ENCODE assay signal across 2 cellular contexts in the genomic region with DNA sequence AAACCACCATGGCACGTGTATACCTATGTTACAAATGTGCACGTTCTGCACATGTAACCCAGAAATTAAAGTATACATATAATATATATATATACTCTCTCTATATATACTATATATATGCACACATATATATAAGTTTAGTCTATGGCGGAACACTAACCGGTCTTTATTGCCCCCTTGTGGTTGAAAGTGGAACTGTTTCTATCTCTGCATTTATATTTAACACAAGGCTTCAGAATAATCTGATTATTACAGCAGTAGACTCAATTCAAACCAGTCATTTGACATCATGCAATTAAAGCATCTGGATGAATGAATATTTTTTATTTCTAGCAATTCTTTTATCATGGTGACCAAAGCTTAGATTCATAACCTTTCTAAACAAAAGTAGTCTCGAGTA.
TF ChIP-seq lines count a peak whose summit lies in the region.

No MANE protein-coding gene starts in this region.

TF ChIP-seq in K562, 482 proteins besides CTCF, POLR2A, EP300 and RAD21 (continued from another document):
- TF ChIP-seq, protein P1, sequence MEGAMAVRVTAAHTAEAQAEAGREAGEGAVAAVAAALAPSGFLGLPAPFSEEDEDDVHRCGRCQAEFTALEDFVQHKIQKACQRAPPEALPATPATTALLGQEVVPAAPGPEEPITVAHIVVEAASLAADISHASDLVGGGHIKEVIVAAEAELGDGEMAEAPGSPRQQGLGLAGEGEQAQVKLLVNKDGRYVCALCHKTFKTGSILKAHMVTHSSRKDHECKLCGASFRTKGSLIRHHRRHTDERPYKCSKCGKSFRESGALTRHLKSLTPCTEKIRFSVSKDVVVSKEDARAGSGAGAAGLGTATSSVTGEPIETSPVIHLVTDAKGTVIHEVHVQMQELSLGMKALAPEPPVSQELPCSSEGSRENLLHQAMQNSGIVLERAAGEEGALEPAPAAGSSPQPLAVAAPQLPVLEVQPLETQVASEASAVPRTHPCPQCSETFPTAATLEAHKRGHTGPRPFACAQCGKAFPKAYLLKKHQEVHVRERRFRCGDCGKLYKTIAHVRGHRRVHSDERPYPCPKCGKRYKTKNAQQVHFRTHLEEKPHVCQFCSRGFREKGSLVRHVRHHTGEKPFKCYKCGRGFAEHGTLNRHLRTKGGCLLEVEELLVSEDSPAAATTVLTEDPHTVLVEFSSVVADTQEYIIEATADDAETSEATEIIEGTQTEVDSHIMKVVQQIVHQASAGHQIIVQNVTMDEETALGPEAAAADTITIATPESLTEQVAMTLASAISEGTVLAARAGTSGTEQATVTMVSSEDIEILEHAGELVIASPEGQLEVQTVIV (CRISPR knock-in tag; IDR thresholded peaks at IDR 0.05; ENCODE audit: borderline replicate concordance), result no peak
- TF ChIP-seq ZNF140 (CRISPR knock-in tag; IDR thresholded peaks at IDR 0.05) (no peak), ZNF12 (CRISPR knock-in tag; IDR thresholded peaks at IDR 0.05) (no peak), ZNF232 (CRISPR knock-in tag; IDR thresholded peaks at IDR 0.05) (peak; percentile 97)
- TF ChIP-seq, protein P2, sequence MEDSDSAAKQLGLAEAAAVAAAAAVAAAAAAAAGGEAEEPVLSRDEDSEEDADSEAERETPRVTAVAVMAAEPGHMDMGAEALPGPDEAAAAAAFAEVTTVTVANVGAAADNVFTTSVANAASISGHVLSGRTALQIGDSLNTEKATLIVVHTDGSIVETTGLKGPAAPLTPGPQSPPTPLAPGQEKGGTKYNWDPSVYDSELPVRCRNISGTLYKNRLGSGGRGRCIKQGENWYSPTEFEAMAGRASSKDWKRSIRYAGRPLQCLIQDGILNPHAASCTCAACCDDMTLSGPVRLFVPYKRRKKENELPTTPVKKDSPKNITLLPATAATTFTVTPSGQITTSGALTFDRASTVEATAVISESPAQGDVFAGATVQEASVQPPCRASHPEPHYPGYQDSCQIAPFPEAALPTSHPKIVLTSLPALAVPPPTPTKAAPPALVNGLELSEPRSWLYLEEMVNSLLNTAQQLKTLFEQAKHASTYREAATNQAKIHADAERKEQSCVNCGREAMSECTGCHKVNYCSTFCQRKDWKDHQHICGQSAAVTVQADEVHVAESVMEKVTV (CRISPR knock-in tag; IDR thresholded peaks at IDR 0.05), result 0 out of 2 replicates have a peak, but pooled peaks have one; percentile 18

TF ChIP-seq in liver, 16 proteins besides CTCF, POLR2A, EP300 and RAD21 (continued from another document):
- TF ChIP-seq, protein P3, sequence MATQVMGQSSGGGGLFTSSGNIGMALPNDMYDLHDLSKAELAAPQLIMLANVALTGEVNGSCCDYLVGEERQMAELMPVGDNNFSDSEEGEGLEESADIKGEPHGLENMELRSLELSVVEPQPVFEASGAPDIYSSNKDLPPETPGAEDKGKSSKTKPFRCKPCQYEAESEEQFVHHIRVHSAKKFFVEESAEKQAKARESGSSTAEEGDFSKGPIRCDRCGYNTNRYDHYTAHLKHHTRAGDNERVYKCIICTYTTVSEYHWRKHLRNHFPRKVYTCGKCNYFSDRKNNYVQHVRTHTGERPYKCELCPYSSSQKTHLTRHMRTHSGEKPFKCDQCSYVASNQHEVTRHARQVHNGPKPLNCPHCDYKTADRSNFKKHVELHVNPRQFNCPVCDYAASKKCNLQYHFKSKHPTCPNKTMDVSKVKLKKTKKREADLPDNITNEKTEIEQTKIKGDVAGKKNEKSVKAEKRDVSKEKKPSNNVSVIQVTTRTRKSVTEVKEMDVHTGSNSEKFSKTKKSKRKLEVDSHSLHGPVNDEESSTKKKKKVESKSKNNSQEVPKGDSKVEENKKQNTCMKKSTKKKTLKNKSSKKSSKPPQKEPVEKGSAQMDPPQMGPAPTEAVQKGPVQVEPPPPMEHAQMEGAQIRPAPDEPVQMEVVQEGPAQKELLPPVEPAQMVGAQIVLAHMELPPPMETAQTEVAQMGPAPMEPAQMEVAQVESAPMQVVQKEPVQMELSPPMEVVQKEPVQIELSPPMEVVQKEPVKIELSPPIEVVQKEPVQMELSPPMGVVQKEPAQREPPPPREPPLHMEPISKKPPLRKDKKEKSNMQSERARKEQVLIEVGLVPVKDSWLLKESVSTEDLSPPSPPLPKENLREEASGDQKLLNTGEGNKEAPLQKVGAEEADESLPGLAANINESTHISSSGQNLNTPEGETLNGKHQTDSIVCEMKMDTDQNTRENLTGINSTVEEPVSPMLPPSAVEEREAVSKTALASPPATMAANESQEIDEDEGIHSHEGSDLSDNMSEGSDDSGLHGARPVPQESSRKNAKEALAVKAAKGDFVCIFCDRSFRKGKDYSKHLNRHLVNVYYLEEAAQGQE (IDR thresholded peaks at IDR 0.05), result no peak
- TF ChIP-seq EGR1 (IDR thresholded peaks at IDR 0.05; ENCODE audit: low read depth in 2 of 2) (no peak), JUND (IDR thresholded peaks at IDR 0.05) (no peak), YY1 (IDR thresholded peaks at IDR 0.05) (no peak), HNF4A (conservative IDR thresholded peaks at IDR 0.05) (no peak), TAF1 (conservative IDR thresholded peaks at IDR 0.05) (no peak), RXRA (IDR thresholded peaks at IDR 0.05) (no peak)
- TF ChIP-seq, protein P4, sequence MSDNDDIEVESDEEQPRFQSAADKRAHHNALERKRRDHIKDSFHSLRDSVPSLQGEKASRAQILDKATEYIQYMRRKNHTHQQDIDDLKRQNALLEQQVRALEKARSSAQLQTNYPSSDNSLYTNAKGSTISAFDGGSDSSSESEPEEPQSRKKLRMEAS (IDR thresholded peaks at IDR 0.05), result no peak
- TF ChIP-seq, protein P5, sequence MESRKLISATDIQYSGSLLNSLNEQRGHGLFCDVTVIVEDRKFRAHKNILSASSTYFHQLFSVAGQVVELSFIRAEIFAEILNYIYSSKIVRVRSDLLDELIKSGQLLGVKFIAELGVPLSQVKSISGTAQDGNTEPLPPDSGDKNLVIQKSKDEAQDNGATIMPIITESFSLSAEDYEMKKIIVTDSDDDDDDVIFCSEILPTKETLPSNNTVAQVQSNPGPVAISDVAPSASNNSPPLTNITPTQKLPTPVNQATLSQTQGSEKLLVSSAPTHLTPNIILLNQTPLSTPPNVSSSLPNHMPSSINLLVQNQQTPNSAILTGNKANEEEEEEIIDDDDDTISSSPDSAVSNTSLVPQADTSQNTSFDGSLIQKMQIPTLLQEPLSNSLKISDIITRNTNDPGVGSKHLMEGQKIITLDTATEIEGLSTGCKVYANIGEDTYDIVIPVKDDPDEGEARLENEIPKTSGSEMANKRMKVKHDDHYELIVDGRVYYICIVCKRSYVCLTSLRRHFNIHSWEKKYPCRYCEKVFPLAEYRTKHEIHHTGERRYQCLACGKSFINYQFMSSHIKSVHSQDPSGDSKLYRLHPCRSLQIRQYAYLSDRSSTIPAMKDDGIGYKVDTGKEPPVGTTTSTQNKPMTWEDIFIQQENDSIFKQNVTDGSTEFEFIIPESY (IDR thresholded peaks at IDR 0.05), result no peak
- TF ChIP-seq, protein P6, sequence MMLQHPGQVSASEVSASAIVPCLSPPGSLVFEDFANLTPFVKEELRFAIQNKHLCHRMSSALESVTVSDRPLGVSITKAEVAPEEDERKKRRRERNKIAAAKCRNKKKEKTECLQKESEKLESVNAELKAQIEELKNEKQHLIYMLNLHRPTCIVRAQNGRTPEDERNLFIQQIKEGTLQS (IDR thresholded peaks at IDR 0.05), result no peak
